Comparison of ENCODE assay signal across 8 cellular contexts in the genomic region with DNA sequence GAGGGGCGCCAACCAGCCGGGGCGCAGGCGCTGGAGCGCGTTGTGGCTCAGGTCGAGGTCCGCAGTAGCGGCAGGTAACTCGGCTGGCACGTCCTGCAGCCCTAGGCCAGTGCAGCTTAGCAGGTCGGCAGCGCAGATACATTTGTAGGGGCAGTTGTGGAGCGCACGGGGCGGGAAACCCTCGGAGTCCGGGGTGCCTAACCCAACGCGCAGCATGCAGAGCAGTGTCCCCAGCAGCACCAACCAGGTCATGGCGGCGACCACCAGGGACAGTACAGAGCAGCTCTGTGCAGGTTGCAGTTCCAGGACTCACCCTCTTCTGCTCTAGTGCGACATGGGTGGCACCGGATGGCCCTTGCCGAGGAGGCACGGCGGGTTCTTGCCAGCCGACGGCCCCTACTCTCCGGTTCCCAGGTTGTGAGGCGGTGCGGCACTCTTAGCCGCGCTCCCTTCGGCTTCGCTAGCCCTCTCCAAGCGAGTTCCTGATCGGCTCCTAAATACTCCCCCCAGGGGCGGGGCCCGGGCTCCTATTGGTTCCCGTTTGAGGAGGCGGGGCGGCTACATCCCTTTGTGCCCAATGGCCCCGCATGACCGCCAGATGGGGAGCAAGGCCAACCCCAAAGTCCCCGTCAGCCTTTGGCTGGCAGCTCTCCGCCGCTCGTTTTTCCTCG. TPM values are rescaled to one million over a fixed set of nuclear protein-coding genes. Genes with fewer than 3 reads are reported as not detected.
A peak's percentile ranks its signal among the peaks of the same experiment; 100 is the strongest.
DNase-seq lines count a peak whose midpoint lies in the region; ATAC-seq, FAIRE-seq and TF ChIP-seq lines count a peak whose summit lies in the region.

A gene with protein sequence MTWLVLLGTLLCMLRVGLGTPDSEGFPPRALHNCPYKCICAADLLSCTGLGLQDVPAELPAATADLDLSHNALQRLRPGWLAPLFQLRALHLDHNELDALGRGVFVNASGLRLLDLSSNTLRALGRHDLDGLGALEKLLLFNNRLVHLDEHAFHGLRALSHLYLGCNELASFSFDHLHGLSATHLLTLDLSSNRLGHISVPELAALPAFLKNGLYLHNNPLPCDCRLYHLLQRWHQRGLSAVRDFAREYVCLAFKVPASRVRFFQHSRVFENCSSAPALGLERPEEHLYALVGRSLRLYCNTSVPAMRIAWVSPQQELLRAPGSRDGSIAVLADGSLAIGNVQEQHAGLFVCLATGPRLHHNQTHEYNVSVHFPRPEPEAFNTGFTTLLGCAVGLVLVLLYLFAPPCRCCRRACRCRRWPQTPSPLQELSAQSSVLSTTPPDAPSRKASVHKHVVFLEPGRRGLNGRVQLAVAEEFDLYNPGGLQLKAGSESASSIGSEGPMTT (minus strand): TSS at position 471 of the 671 bp plus-strand sequence. CDS start 219 bp downstream, at position 252.

- no peaks in the 10 kb centered on the region for H3K36me3 ChIP-seq in small intestine (ENCODE audit: control insufficient read depth in 2 of 2, insufficient read depth in 2 of 2, low read length in 2 of 2)

- peak within 1 kb of the TSS in 1 of 2 donors; percentile 77 for H3K27ac ChIP-seq in small intestine (ENCODE audit: low read depth in 1 of 2, low read length in 1 of 2)

- ATAC-seq in HG02852 (IDR thresholded peaks at IDR 0.05; ENCODE audit: unreplicated experiment) (peak; percentile 53), WTC11 (peak; percentile 66), HG02623 (IDR thresholded peaks at IDR 0.05; ENCODE audit: unreplicated experiment) (no peak)

- no peak for FAIRE-seq in small intestine (lab: Jason Lieb, UNC)

- H3K4me1 ChIP-seq in small intestine (ENCODE audit: control insufficient read depth in 2 of 2, insufficient read depth in 1 of 2, low read depth in 1 of 2, low read length in 1 of 2), result no peaks in the 10 kb centered on the region

- H3K4me3 Mint-ChIP-seq in WTC11, result peak within 1 kb of the TSS; percentile 92
- peak within 1 kb of the TSS; percentile 89 to 93 (median 92) for H3K4me3 Mint-ChIP-seq in immature natural killer cell

- no peak for TF ChIP-seq CTCF in GM13976 (IDR thresholded peaks at IDR 0.05; ENCODE audit: borderline replicate concordance, control extremely low read depth, extremely low read depth, insufficient read depth, missing control alignments)
- 0 out of 2 replicates have a peak, but pooled peaks have one; percentile 46 for TF ChIP-seq CTCF in WTC11 (IDR thresholded peaks at IDR 0.05)
- peak; percentile 58 for TF ChIP-seq CTCF in cardiac fibroblast (IDR thresholded peaks at IDR 0.05; ENCODE audit: low read depth, low read length)

- H3K27me3 ChIP-seq in small intestine (ENCODE audit: control insufficient read depth in 2 of 2, insufficient read depth in 2 of 2, low read length in 2 of 2), result no peaks in the 10 kb centered on the region

- WGBS in small intestine, 3 donors, result 0 to 2% (median 1%) methylated on average over 47 to 50 of the region's 50 CpGs

- peak within 1 kb of the TSS; percentile 92 for H3K27ac Mint-ChIP-seq in WTC11
- peak within 1 kb of the TSS; percentile 73 to 92 (median 80) for H3K27ac Mint-ChIP-seq in immature natural killer cell

- in situ Hi-C loops in GM13976 (cut with MboI; ENCODE audit: low sequenced_read_pairs, unreplicated experiment), result no loop called here

- CTCF ChIA-PET in WTC11 (lab: Charles Lee), result interaction anchor here (0.5 to 4.4 kb wide), 25 partner anchors 9 to 1230 kb away, joined by 3 to 45 read pairs (median 4); partner anchors contain the start of genes INKA1 and IP6K1

- H3K9me3 ChIP-seq in small intestine (ENCODE audit: control insufficient read depth, low read depth), result no peaks in the 10 kb centered on the region

- H3K36me3 Mint-ChIP-seq in WTC11, result peaks cover 12% of the 10 kb centered on the region
- H3K36me3 Mint-ChIP-seq in immature natural killer cell, result no peaks in the 10 kb centered on the region

- H3K27me3 Mint-ChIP-seq in WTC11 (ENCODE audit: low read depth) (no peaks in the 10 kb centered on the region), immature natural killer cell (ENCODE audit: low read depth in 3 of 3) (peaks cover 4 to 9% (median 6%) of the 10 kb centered on the region in 3 donors)

- H3K9me3 Mint-ChIP-seq in WTC11, result no peaks in the 10 kb centered on the region
- H3K9me3 Mint-ChIP-seq in immature natural killer cell, result peaks cover 0 to 1% (median 0%) of the 10 kb centered on the region in 6 donors

- H3K4me3 ChIP-seq in cardiac fibroblast (replicated peaks in 1 of 2; ENCODE audit: low read depth in 2 of 2, low read length in 2 of 2) (peak within 1 kb of the TSS; percentile 52 to 53), small intestine (ENCODE audit: low read depth in 1 of 2, low read length in 2 of 2) (peak within 1 kb of the TSS in 1 of 2 donors; percentile 42)

- POLR2A ChIA-PET in WTC11 (lab: Charles Lee), result interaction anchor here (0.6 to 2.0 kb wide), 6 partner anchors 16 to 241 kb away, joined by 3 to 7 read pairs (median 6); partner anchors contain the start of gene IP6K1

- H3K4me1 Mint-ChIP-seq in WTC11 (peaks cover 13% of the 10 kb centered on the region), immature natural killer cell (peaks cover 31 to 43% of the 10 kb centered on the region in 2 donors)

- peak; percentile 98 for DNase-seq in GM13976 (ENCODE audit: low spot score)
- DNase-seq in NCI-H2081 treated with DMSO at 0.1 percent for 48 hours (lab: John Stamatoyannopoulos, UW), result peak; percentile 57
- peak; percentile 98 for DNase-seq in WTC11 (ENCODE audit: low spot score)
- DNase-seq in cardiac fibroblast (ENCODE audit: low read depth in 2 of 2), result peak; percentile 94
- peak; percentile 89 for DNase-seq in immature natural killer cell
- DNase-seq in small intestine, result peak; percentile 96

TF ChIP-seq in WTC11, 78 proteins besides CTCF, POLR2A, EP300 and RAD21 (continues in another document):
- TF ChIP-seq HMGA2 (CRISPR knock-in tag; IDR thresholded peaks at IDR 0.05), result no peak
- TF ChIP-seq MLX (CRISPR knock-in tag; IDR thresholded peaks at IDR 0.05), result no peak
- peak; percentile 60; the same call in 1 of the 2 replicates for TF ChIP-seq ETV6 (CRISPR knock-in tag; IDR thresholded peaks at IDR 0.05)
- TF ChIP-seq ZNF219 (CRISPR knock-in tag; IDR thresholded peaks at IDR 0.05; ENCODE audit: borderline replicate concordance), result no peak
- peak; percentile 38; the same call in 1 of the 2 replicates for TF ChIP-seq OVOL2 (CRISPR knock-in tag; IDR thresholded peaks at IDR 0.05; ENCODE audit: borderline replicate concordance)
- TF ChIP-seq, protein P1, sequence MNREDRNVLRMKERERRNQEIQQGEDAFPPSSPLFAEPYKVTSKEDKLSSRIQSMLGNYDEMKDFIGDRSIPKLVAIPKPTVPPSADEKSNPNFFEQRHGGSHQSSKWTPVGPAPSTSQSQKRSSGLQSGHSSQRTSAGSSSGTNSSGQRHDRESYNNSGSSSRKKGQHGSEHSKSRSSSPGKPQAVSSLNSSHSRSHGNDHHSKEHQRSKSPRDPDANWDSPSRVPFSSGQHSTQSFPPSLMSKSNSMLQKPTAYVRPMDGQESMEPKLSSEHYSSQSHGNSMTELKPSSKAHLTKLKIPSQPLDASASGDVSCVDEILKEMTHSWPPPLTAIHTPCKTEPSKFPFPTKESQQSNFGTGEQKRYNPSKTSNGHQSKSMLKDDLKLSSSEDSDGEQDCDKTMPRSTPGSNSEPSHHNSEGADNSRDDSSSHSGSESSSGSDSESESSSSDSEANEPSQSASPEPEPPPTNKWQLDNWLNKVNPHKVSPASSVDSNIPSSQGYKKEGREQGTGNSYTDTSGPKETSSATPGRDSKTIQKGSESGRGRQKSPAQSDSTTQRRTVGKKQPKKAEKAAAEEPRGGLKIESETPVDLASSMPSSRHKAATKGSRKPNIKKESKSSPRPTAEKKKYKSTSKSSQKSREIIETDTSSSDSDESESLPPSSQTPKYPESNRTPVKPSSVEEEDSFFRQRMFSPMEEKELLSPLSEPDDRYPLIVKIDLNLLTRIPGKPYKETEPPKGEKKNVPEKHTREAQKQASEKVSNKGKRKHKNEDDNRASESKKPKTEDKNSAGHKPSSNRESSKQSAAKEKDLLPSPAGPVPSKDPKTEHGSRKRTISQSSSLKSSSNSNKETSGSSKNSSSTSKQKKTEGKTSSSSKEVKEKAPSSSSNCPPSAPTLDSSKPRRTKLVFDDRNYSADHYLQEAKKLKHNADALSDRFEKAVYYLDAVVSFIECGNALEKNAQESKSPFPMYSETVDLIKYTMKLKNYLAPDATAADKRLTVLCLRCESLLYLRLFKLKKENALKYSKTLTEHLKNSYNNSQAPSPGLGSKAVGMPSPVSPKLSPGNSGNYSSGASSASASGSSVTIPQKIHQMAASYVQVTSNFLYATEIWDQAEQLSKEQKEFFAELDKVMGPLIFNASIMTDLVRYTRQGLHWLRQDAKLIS (CRISPR knock-in tag; IDR thresholded peaks at IDR 0.05; ENCODE audit: borderline replicate concordance), result peak; percentile 53; the same call in 1 of the 2 replicates
- no peak for TF ChIP-seq ZNF121 (CRISPR knock-in tag; IDR thresholded peaks at IDR 0.05)
- TF ChIP-seq ZNF263 (CRISPR knock-in tag; IDR thresholded peaks at IDR 0.05; ENCODE audit: low read depth), result no peak
- TF ChIP-seq ZNF423 (CRISPR knock-in tag; IDR thresholded peaks at IDR 0.05), result no peak
- no peak for TF ChIP-seq GABPB1 (CRISPR knock-in tag; IDR thresholded peaks at IDR 0.05)
- no peak; the same call in 1 of the 2 replicates for TF ChIP-seq ZBTB21 (CRISPR knock-in tag; IDR thresholded peaks at IDR 0.05; ENCODE audit: borderline replicate concordance)

RNA-seq across cellular contexts. Expression of the gene that starts here (rescaled TPM):
- 3.9 to 5.3 TPM (median 4.3 TPM) in 3 replicates for total RNA-seq in WTC11 (2021)
- 1 to 10 TPM in 2 of 3 donors, not detected in 1; 1.5 to 1.7 TPM for polyA plus RNA-seq in immature natural killer cell
- polyA plus RNA-seq in small intestine, result under 1 TPM in 2 of 3 donors, not detected in 1; 0.81 to 0.84 TPM

Comparison
In these comparisons a context has a peak if more than half of its experiments do, and no peak if none do; other contexts are left out.
1. Peak in DNase-seq in small intestine; RNA of the gene not detected or under 1 TPM.